34 cellular contexts compared by ENCODE assay signal in genomic region chr13:84885868-84886267, GRCh38.
DNase-seq lines count a peak whose midpoint lies in the region; ATAC-seq, FAIRE-seq and TF ChIP-seq lines count a peak whose summit lies in the region.
"Had no signal": no experiment of that assay in that cellular context is flagged by ENCODE, and none has a peak within 500 bp of the region (broad histone marks: within the 10 kb centered on the region; RNA-seq: fewer than 3 reads in every experiment).

No MANE protein-coding gene starts in this region.

- no peak overlapping the region for H4K91ac ChIP-seq in IMR-90 (ENCODE audit: insufficient read depth, low read depth, low read length)

- H3K14ac ChIP-seq in IMR-90 (replicated peaks; ENCODE audit: low read depth, low read length), result no peak overlapping the region

- H3K9me1 ChIP-seq in IMR-90 (ENCODE audit: insufficient read depth, low read length) (no peaks in the 10 kb centered on the region), K562 (ENCODE audit: control insufficient read depth, insufficient read depth, low read length) (no peaks in the 10 kb centered on the region)

- H3K4me1 ChIP-seq in HepG2 (ENCODE audit: insufficient read depth, low read length) (no peaks in the 10 kb centered on the region), right lobe of liver (no peaks in the 10 kb centered on the region), A549 (no peaks in the 10 kb centered on the region), IMR-90 (ENCODE audit: control insufficient read depth, insufficient read depth, low read length) (no peaks in the 10 kb centered on the region), K562 (replicated peaks in 1 of 2; ENCODE audit: control insufficient read depth in 2 of 2, insufficient read depth in 2 of 2, low read length in 2 of 2) (no peaks in the 10 kb centered on the region), esophagus muscularis mucosa (no peaks in the 10 kb centered on the region), PC-9 (replicated peaks; ENCODE audit: insufficient read depth) (no peaks in the 10 kb centered on the region)
- H3K4me1 ChIP-seq: Caco-2 had no signal

- H4K20me1 ChIP-seq in HepG2 (ENCODE audit: insufficient read depth, low read length), result no peaks in the 10 kb centered on the region
- H4K20me1 ChIP-seq in IMR-90 (ENCODE audit: insufficient read depth, low read length), result no peaks in the 10 kb centered on the region
- no peaks in the 10 kb centered on the region for H4K20me1 ChIP-seq in K562 (replicated peaks; ENCODE audit: control insufficient read depth, insufficient read depth, low read length)
- no peaks in the 10 kb centered on the region for H4K20me1 ChIP-seq in PC-9 (ENCODE audit: insufficient read depth)
- H4K20me1 ChIP-seq: BLaER1; BLaER1 treated with 17β-estradiol and CSF1 and Interleukin-3, amounts not matched to agents 10 nM and 100 nM had no signal

- no peaks in the 10 kb centered on the region for H3K9me2 ChIP-seq in PC-9 (ENCODE audit: insufficient read depth)

- H3K79me2 ChIP-seq in HepG2 (ENCODE audit: insufficient read depth, low read length), result no peaks in the 10 kb centered on the region
- H3K79me2 ChIP-seq in K562 (ENCODE audit: control insufficient read depth, insufficient read depth, low read length), result no peaks in the 10 kb centered on the region
- H3K79me2 ChIP-seq in PC-9 (ENCODE audit: low read depth), result no peaks in the 10 kb centered on the region

- no peak overlapping the region for H2BK5ac ChIP-seq in IMR-90 (ENCODE audit: low read depth, low read length, poor library complexity, severe bottlenecking)

- H2AK5ac ChIP-seq in IMR-90 (ENCODE audit: low read depth, low read length), result no peak overlapping the region

- dilution Hi-C loops in IMR-90 (cut with HindIII; ENCODE audit: low sequenced_read_pairs, unreplicated experiment), result no loop called here

- no peak overlapping the region for H3K9ac ChIP-seq in HepG2 (ENCODE audit: insufficient read depth, low read depth, low read length)
- no peak overlapping the region for H3K9ac ChIP-seq in IMR-90 (ENCODE audit: low read depth, low read length)
- H3K9ac ChIP-seq in K562 (ENCODE audit: insufficient read depth in 1 of 2, low read depth in 2 of 2, low read length in 2 of 2), result no peak overlapping the region
- H3K9ac ChIP-seq: BLaER1; BLaER1 treated with 17β-estradiol and CSF1 and Interleukin-3, amounts not matched to agents 10 nM and 100 nM had no signal

- H3K9me3 ChIP-seq in HepG2 (ENCODE audit: low read length), result no peaks in the 10 kb centered on the region
- H3K9me3 ChIP-seq in right lobe of liver, result no peaks in the 10 kb centered on the region
- H3K9me3 ChIP-seq in A549, result no peaks in the 10 kb centered on the region
- no peaks in the 10 kb centered on the region for H3K9me3 ChIP-seq in IMR-90 (ENCODE audit: control insufficient read depth, insufficient read depth, low read length)
- H3K9me3 ChIP-seq in K562 (replicated peaks; ENCODE audit: control insufficient read depth, insufficient read depth, low read depth, low read length), result no peaks in the 10 kb centered on the region
- H3K9me3 ChIP-seq in esophagus muscularis mucosa, result no peaks in the 10 kb centered on the region
- H3K9me3 ChIP-seq in PC-9 (ENCODE audit: insufficient read depth, low read depth), result no peaks in the 10 kb centered on the region; the same call in 1 of the 2 replicates
- H3K9me3 ChIP-seq: BE2C; BLaER1; BLaER1 treated with 17β-estradiol and CSF1 and Interleukin-3, amounts not matched to agents 10 nM and 100 nM; Caco-2 had no signal

- no peak for TF ChIP-seq RAD21 in HepG2 (CRISPR knock-in tag; IDR thresholded peaks at IDR 0.05)
- no peak for TF ChIP-seq RAD21 in A549 (conservative IDR thresholded peaks at IDR 0.05 in 1 of 2, IDR thresholded peaks at IDR 0.05 in 1 of 2)
- no peak for TF ChIP-seq RAD21 in IMR-90 (IDR thresholded peaks at IDR 0.05; ENCODE audit: low read length)
- no peak for TF ChIP-seq RAD21 in K562 (CRISPR knock-in tag; conservative IDR thresholded peaks at IDR 0.05 in 1 of 2, IDR thresholded peaks at IDR 0.05 in 1 of 2)

- H4K5ac ChIP-seq in IMR-90 (ENCODE audit: low read depth, low read length), result no peak overlapping the region

- no peak for ATAC-seq in HepG2
- no peak for ATAC-seq in right lobe of liver
- ATAC-seq in A549, result no peak
- ATAC-seq in IMR-90 (ENCODE audit: low read depth), result no peak
- ATAC-seq in K562, result no peak
- ATAC-seq: CD8-positive, alpha-beta T cell had no signal

- H3K4me3 ChIP-seq in HepG2 (replicated peaks in 1 of 3; ENCODE audit: insufficient read depth in 1 of 3, low read depth in 2 of 3, low read length in 3 of 3), result no peak overlapping the region
- H3K4me3 ChIP-seq in right lobe of liver, result no peak overlapping the region
- no peak overlapping the region for H3K4me3 ChIP-seq in A549
- H3K4me3 ChIP-seq in IMR-90 (ENCODE audit: insufficient read depth, low read depth, low read length), result no peak overlapping the region
- no peak overlapping the region for H3K4me3 ChIP-seq in K562
- no peak overlapping the region for H3K4me3 ChIP-seq in esophagus muscularis mucosa
- H3K4me3 ChIP-seq in PC-9, result no peak overlapping the region
- H3K4me3 ChIP-seq: BLaER1; BLaER1 treated with 17β-estradiol and CSF1 and Interleukin-3, amounts not matched to agents 10 nM and 100 nM had no signal

- H3K18ac ChIP-seq in IMR-90 (ENCODE audit: low read depth, low read length), result no peak overlapping the region

- H3K36me3 ChIP-seq in HepG2 (replicated peaks in 1 of 2; ENCODE audit: control insufficient read depth in 1 of 2, insufficient read depth in 2 of 2, low read length in 2 of 2) (no peaks in the 10 kb centered on the region), right lobe of liver (no peaks in the 10 kb centered on the region), IMR-90 (ENCODE audit: control insufficient read depth, insufficient read depth, low read length) (no peaks in the 10 kb centered on the region), K562 (ENCODE audit: control insufficient read depth, insufficient read depth, low read length) (no peaks in the 10 kb centered on the region), esophagus muscularis mucosa (no peaks in the 10 kb centered on the region), PC-9 (ENCODE audit: low read depth) (no peaks in the 10 kb centered on the region)
- H3K36me3 ChIP-seq: BE2C; BLaER1; BLaER1 treated with 17β-estradiol and CSF1 and Interleukin-3, amounts not matched to agents 10 nM and 100 nM had no signal

- TF ChIP-seq EP300 in HepG2 (IDR thresholded peaks at IDR 0.05; ENCODE audit: low read depth in 2 of 2, low read length in 2 of 2) (no peak), HepG2 (CRISPR knock-in tag; IDR thresholded peaks at IDR 0.05; ENCODE audit: borderline replicate concordance) (no peak), A549 (IDR thresholded peaks at IDR 0.05) (no peak), K562 (IDR thresholded peaks at IDR 0.05; ENCODE audit: low read length) (no peak), esophagus muscularis mucosa (IDR thresholded peaks at IDR 0.05) (no peak)

- no peak overlapping the region for H2BK20ac ChIP-seq in IMR-90 (ENCODE audit: low read depth, low read length)

- no peak overlapping the region for H3K27ac ChIP-seq in HepG2 (ENCODE audit: extremely low read length, insufficient read depth, low read length)
- no peak overlapping the region for H3K27ac ChIP-seq in right lobe of liver
- no peak overlapping the region for H3K27ac ChIP-seq in A549
- no peak overlapping the region for H3K27ac ChIP-seq in IMR-90 (ENCODE audit: insufficient read depth, low read length)
- no peak overlapping the region for H3K27ac ChIP-seq in K562 (ENCODE audit: extremely low read depth, low read depth, low read length)
- no peak overlapping the region for H3K27ac ChIP-seq in esophagus muscularis mucosa (replicated peaks in 1 of 4)
- no peak overlapping the region for H3K27ac ChIP-seq in PC-9
- H3K27ac ChIP-seq: 22Rv1; BLaER1; BLaER1 treated with 17β-estradiol and CSF1 and Interleukin-3, amounts not matched to agents 10 nM and 100 nM; C4-2B had no signal

- H2BK15ac ChIP-seq in IMR-90 (ENCODE audit: low read depth, low read length), result no peak overlapping the region

- no peak overlapping the region for H3K23ac ChIP-seq in IMR-90 (ENCODE audit: low read depth, low read length)

- no peaks in the 10 kb centered on the region; a peak in 1 of 5 replicates for H3K27me3 ChIP-seq in HepG2 (ENCODE audit: control insufficient read depth in 1 of 2, insufficient read depth in 2 of 2, low read length in 2 of 2)
- H3K27me3 ChIP-seq in right lobe of liver, result no peaks in the 10 kb centered on the region
- no peaks in the 10 kb centered on the region for H3K27me3 ChIP-seq in IMR-90 (ENCODE audit: control insufficient read depth, insufficient read depth, low read length)
- H3K27me3 ChIP-seq in K562 (ENCODE audit: control insufficient read depth in 2 of 2, insufficient read depth in 2 of 2, low read length in 2 of 2), result no peaks in the 10 kb centered on the region
- no peaks in the 10 kb centered on the region for H3K27me3 ChIP-seq in esophagus muscularis mucosa
- no peaks in the 10 kb centered on the region for H3K27me3 ChIP-seq in PC-9 (ENCODE audit: insufficient read depth, low read depth)
- H3K27me3 ChIP-seq: BE2C; BLaER1; BLaER1 treated with 17β-estradiol and CSF1 and Interleukin-3, amounts not matched to agents 10 nM and 100 nM had no signal

- H4K8ac ChIP-seq in IMR-90 (ENCODE audit: low read depth in 2 of 2, low read length in 2 of 2), result no peak overlapping the region

- no peak for TF ChIP-seq CTCF in HepG2 (CRISPR knock-in tag; IDR thresholded peaks at IDR 0.05)
- TF ChIP-seq CTCF in right lobe of liver (IDR thresholded peaks at IDR 0.05), result no peak
- TF ChIP-seq CTCF in A549 (IDR thresholded peaks at IDR 0.05), result no peak
- no peak for TF ChIP-seq CTCF in IMR-90 (conservative IDR thresholded peaks at IDR 0.05; ENCODE audit: low read depth, low read length)
- no peak for TF ChIP-seq CTCF in K562 (IDR thresholded peaks at IDR 0.05 in 2 of 3, conservative IDR thresholded peaks at IDR 0.05 in 1 of 3; ENCODE audit: insufficient read depth in 2 of 3, low read depth in 1 of 3, low read length in 3 of 3)
- TF ChIP-seq CTCF in esophagus muscularis mucosa (IDR thresholded peaks at IDR 0.05), result no peak
- no peak for TF ChIP-seq CTCF in PC-9 (conservative IDR thresholded peaks at IDR 0.05)

- H2AFZ ChIP-seq in HepG2 (ENCODE audit: low read length), result peak overlapping the region; percentile 27
- no peak overlapping the region for H2AFZ ChIP-seq in IMR-90 (replicated peaks; ENCODE audit: low read length, poor library complexity)
- no peak overlapping the region for H2AFZ ChIP-seq in K562 (ENCODE audit: low read depth, low read length)
- H2AFZ ChIP-seq in PC-9, result no peak overlapping the region

- H3K4me2 ChIP-seq in HepG2 (ENCODE audit: low read depth, low read length) (no peak overlapping the region), A549 (no peak overlapping the region), IMR-90 (ENCODE audit: low read depth, low read length) (no peak overlapping the region), K562 (ENCODE audit: insufficient read depth, low read length) (no peak overlapping the region), PC-9 (no peak overlapping the region)
- H3K4me2 ChIP-seq: BLaER1; BLaER1 treated with 17β-estradiol and CSF1 and Interleukin-3, amounts not matched to agents 10 nM and 100 nM had no signal

- in situ Hi-C loops in HepG2 (cut with HindIII; ENCODE audit: extremely low pct_ligation_motif_present, low pct_unique_long_range_greater_than_20kb) (no loop called here), IMR-90 (cut with MboI; ENCODE audit: low sequenced_read_pairs) (no loop called here), K562 (cut with MboI) (no loop called here)

- POLR2A ChIA-PET in HepG2 (lab: Yijun Ruan, JAX) (no interaction called here), A549 (lab: Yijun Ruan, JAX) (no interaction called here), IMR-90 (lab: Charles Lee; ENCODE audit: unreplicated experiment) (no interaction called here), K562 (lab: Yijun Ruan, JAX) (no interaction called here), PC-9 (lab: Charles Lee; ENCODE audit: unreplicated experiment) (no interaction called here)

- BruUV-seq in HepG2 (replicated peaks; lab: Mats Ljungman, UMichigan) (no TSS peak), IMR-90 (replicated peaks; lab: Mats Ljungman, UMichigan) (no TSS peak), K562 (replicated peaks; lab: Mats Ljungman, UMichigan) (no TSS peak), PC-9 (replicated peaks; lab: Mats Ljungman, UMichigan) (no TSS peak)

- DNase-seq in HepG2 (ENCODE audit: low spot score) (no peak), right lobe of liver (no peak), A549 (ENCODE audit: low read depth in 1 of 2, low spot score in 1 of 2) (no peak), IMR-90 (no peak), K562 (ENCODE audit: extremely low read depth in 1 of 4, low spot score in 3 of 4) (no peak), esophagus muscularis mucosa (ENCODE audit: extremely low spot score) (no peak), MV-4-11 (lab: John Stamatoyannopoulos, UW) (no peak), PC-9 (no peak)
- DNase-seq: 8988T; ACHN; AML-193; BE2C; C1 segment of cervical spinal cord; Caco-2; Calu3; CD4-positive, alpha-beta memory T cell; CD4-positive, alpha-beta T cell; CD4-positive, CD25-positive, alpha-beta regulatory T cell; CD8-positive, alpha-beta memory T cell; CD8-positive, alpha-beta T cell; COR-L47; DMS 273 treated with DMSO at 0.1 percent for 48 hours; DMS153; DMS53; DMS79; DMS79 treated with DMSO at 0.1 percent for 48 hours; DND-41; EL had no signal

- no peak overlapping the region for H2BK120ac ChIP-seq in IMR-90 (ENCODE audit: low read depth, low read length)

- intact Hi-C loops in HepG2 (cut with micrococcal nuclease; ENCODE audit: unreplicated experiment), result no loop called here
- intact Hi-C loops in right lobe of liver (cut with DNase I), result no loop called here
- intact Hi-C loops in IMR-90 (cut with micrococcal nuclease), result no loop called here
- intact Hi-C loops in K562 (cut with micrococcal nuclease), result no loop called here
- intact Hi-C loops in esophagus muscularis mucosa (cut with DNase I), result no loop called here
- intact Hi-C loops in PC-9 (cut with micrococcal nuclease; ENCODE audit: unreplicated experiment), result no loop called here

- FAIRE-seq in HepG2 (lab: Jason Lieb, UNC) (no peak), A549 (lab: Jason Lieb, UNC) (no peak), K562 (lab: Jason Lieb, UNC) (no peak)
- FAIRE-seq: A204.1, D721Med had no signal

- TF ChIP-seq POLR2A in HepG2 (IDR thresholded peaks at IDR 0.05; ENCODE audit: insufficient read depth in 1 of 2, low read depth in 2 of 2, low read length in 2 of 2) (no peak), right lobe of liver (IDR thresholded peaks at IDR 0.05) (no peak), A549 (IDR thresholded peaks at IDR 0.05; ENCODE audit: low read length) (no peak), IMR-90 (IDR thresholded peaks at IDR 0.05; ENCODE audit: low read depth, low read length) (no peak), K562 (conservative IDR thresholded peaks at IDR 0.05) (no peak), esophagus muscularis mucosa (IDR thresholded peaks at IDR 0.05; ENCODE audit: low read depth) (no peak)

- no peaks in the 10 kb centered on the region for H3F3A ChIP-seq in PC-9 (ENCODE audit: insufficient read depth, low read depth)

- no peaks in the 10 kb centered on the region for H3K79me1 ChIP-seq in IMR-90 (ENCODE audit: low read depth in 1 of 2, low read length in 2 of 2)

- CTCF ChIA-PET in HepG2 (lab: Yijun Ruan, JAX; ENCODE audit: low intra/inter-chr PET ratio, low total read pairs), result no interaction called here
- CTCF ChIA-PET in A549 (lab: Yijun Ruan, JAX), result no interaction called here
- CTCF ChIA-PET in IMR-90 (lab: Yijun Ruan, JAX), result no interaction called here
- CTCF ChIA-PET in K562 (lab: Yijun Ruan, JAX; ENCODE audit: low intra/inter-chr PET ratio), result no interaction called here
- CTCF ChIA-PET in PC-9 (lab: Charles Lee), result no interaction called here

- no peak overlapping the region for H2AK9ac ChIP-seq in IMR-90 (replicated peaks; ENCODE audit: low read depth, low read length, poor library complexity)

- no peak overlapping the region for H3K56ac ChIP-seq in IMR-90 (ENCODE audit: extremely low read depth, insufficient read depth, low read length)

- H3K4ac ChIP-seq in IMR-90 (ENCODE audit: low read depth, low read length), result no peak overlapping the region

- WGBS in HepG2 (ENCODE audit: low lambda C conversion rate), result under 1% methylated on average over 6 of the region's 6 CpGs
- 60% methylated on average over 6 of the region's 6 CpGs for WGBS in right lobe of liver (ENCODE audit: insufficient coverage, low coverage, low lambda C conversion rate, missing lambda C conversion rate)
- 48% methylated on average over 6 of the region's 6 CpGs for WGBS in A549 (ENCODE audit: missing lambda C conversion rate)
- WGBS in IMR-90 (ENCODE audit: extremely low coverage in 2 of 2, insufficient read length in 1 of 2), 2 experiments, result no CpG with 5 or more reads among the region's 6 CpGs
- WGBS in K562 (ENCODE audit: insufficient coverage, low coverage, missing lambda C conversion rate), result 4% methylated on average over 6 of the region's 6 CpGs
- 93% methylated on average over 6 of the region's 6 CpGs for WGBS in esophagus muscularis mucosa

Comparison
In these comparisons a context has a peak if more than half of its experiments do, and no peak if none do; other contexts are left out.
1. Of the 241 proteins assayed by ChIP-seq in both HepG2 and K562: peak only in HepG2: MAFF; only in K562: none; in both: MAFK; in neither: 239.